ENCODE assay signal across 3 cellular contexts in the genomic region with DNA sequence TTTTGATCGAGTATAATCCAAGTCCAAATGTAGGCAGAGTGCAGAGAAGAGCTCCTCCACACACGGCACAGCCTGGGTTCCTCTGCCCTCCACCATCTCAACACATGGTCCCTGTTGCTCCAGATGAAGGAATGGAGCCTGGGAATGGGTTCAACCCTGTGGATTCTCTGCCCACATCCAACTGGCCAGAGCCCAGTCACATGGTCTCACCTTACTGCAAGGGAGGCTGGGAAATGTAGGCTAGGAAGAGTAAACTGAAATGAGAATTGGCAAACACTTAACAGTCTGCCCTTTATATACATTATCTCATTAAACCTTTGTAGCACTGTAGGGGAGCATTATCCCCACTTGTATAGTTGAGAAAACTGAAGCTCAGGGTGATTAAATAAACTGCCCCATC.
TF ChIP-seq lines count a peak whose summit lies in the region.

No MANE protein-coding gene starts in this region.

TF ChIP-seq in HCT116, 20 proteins besides CTCF, POLR2A, EP300 and RAD21:
- TF ChIP-seq SP1 (IDR thresholded peaks at IDR 0.05; ENCODE audit: low read depth) (no peak), SRF (IDR thresholded peaks at IDR 0.05; ENCODE audit: low read depth) (no peak), SIN3A (IDR thresholded peaks at IDR 0.05; ENCODE audit: low read depth) (no peak)
- TF ChIP-seq, protein P1, sequence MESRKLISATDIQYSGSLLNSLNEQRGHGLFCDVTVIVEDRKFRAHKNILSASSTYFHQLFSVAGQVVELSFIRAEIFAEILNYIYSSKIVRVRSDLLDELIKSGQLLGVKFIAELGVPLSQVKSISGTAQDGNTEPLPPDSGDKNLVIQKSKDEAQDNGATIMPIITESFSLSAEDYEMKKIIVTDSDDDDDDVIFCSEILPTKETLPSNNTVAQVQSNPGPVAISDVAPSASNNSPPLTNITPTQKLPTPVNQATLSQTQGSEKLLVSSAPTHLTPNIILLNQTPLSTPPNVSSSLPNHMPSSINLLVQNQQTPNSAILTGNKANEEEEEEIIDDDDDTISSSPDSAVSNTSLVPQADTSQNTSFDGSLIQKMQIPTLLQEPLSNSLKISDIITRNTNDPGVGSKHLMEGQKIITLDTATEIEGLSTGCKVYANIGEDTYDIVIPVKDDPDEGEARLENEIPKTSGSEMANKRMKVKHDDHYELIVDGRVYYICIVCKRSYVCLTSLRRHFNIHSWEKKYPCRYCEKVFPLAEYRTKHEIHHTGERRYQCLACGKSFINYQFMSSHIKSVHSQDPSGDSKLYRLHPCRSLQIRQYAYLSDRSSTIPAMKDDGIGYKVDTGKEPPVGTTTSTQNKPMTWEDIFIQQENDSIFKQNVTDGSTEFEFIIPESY (IDR thresholded peaks at IDR 0.05; ENCODE audit: extremely low read depth, insufficient replicate concordance, low read length): no peak
- TF ChIP-seq, protein P2, sequence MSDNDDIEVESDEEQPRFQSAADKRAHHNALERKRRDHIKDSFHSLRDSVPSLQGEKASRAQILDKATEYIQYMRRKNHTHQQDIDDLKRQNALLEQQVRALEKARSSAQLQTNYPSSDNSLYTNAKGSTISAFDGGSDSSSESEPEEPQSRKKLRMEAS (IDR thresholded peaks at IDR 0.05): no peak

TF ChIP-seq in Ishikawa, 13 proteins besides CTCF, POLR2A, EP300 and RAD21:
- TF ChIP-seq CEBPB (IDR thresholded peaks at IDR 0.05): no peak
- TF ChIP-seq, protein P3, sequence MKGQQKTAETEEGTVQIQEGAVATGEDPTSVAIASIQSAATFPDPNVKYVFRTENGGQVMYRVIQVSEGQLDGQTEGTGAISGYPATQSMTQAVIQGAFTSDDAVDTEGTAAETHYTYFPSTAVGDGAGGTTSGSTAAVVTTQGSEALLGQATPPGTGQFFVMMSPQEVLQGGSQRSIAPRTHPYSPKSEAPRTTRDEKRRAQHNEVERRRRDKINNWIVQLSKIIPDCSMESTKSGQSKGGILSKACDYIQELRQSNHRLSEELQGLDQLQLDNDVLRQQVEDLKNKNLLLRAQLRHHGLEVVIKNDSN (IDR thresholded peaks at IDR 0.05): peak; percentile 87
TF ChIP-seq in Ishikawa: peak in this region for 1.

TF ChIP-seq in H1, 55 proteins besides CTCF, POLR2A, EP300 and RAD21:
- TF ChIP-seq, protein P4, sequence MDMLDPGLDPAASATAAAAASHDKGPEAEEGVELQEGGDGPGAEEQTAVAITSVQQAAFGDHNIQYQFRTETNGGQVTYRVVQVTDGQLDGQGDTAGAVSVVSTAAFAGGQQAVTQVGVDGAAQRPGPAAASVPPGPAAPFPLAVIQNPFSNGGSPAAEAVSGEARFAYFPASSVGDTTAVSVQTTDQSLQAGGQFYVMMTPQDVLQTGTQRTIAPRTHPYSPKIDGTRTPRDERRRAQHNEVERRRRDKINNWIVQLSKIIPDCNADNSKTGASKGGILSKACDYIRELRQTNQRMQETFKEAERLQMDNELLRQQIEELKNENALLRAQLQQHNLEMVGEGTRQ (IDR thresholded peaks at IDR 0.05; ENCODE audit: low read length): peak; percentile 53; the same call in 1 of the 2 replicates
- TF ChIP-seq, protein P5, sequence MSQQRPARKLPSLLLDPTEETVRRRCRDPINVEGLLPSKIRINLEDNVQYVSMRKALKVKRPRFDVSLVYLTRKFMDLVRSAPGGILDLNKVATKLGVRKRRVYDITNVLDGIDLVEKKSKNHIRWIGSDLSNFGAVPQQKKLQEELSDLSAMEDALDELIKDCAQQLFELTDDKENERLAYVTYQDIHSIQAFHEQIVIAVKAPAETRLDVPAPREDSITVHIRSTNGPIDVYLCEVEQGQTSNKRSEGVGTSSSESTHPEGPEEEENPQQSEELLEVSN (IDR thresholded peaks at IDR 0.05): no peak
- no peak for TF ChIP-seq KDM5A (IDR thresholded peaks at IDR 0.05; ENCODE audit: low read length)
